8 cellular contexts compared by ENCODE assay signal in genomic region chr18:12308386-12309100, GRCh38. TPM values are rescaled to one million over a fixed set of nuclear protein-coding genes. Genes with fewer than 3 reads are reported as not detected.
A peak's percentile ranks its signal among the peaks of the same experiment; 100 is the strongest.
DNase-seq lines count a peak whose midpoint lies in the region; ATAC-seq and TF ChIP-seq lines count a peak whose summit lies in the region.

No MANE protein-coding gene starts in this region.

- H3F3A ChIP-seq in SK-N-SH (replicated peaks; ENCODE audit: insufficient read depth), result peaks cover 27% of the 10 kb centered on the region

- peak overlapping the region; percentile 46; the same call in 1 of the 2 replicates for H2AFZ ChIP-seq in SK-N-SH (ENCODE audit: low read depth)

- H3K9me2 ChIP-seq in SK-N-SH, result no peaks in the 10 kb centered on the region

- H3K27ac ChIP-seq in SK-N-SH (ENCODE audit: low read depth in 2 of 2, low read length in 1 of 2) (peak overlapping the region; percentile 70 to 93), ectodermal cell (ENCODE audit: insufficient read depth, low read depth, low read length, poor library complexity, severe bottlenecking) (peak overlapping the region; percentile 57), testis (peak overlapping the region; percentile 68 to 86)

- TF ChIP-seq CTCF in SK-N-SH (IDR thresholded peaks at IDR 0.05), result no peak
- TF ChIP-seq CTCF in testis (IDR thresholded peaks at IDR 0.05), result no peak

- H3K4me1 ChIP-seq in SK-N-SH (ENCODE audit: control insufficient read depth in 1 of 2, insufficient read depth in 2 of 2, low read depth in 1 of 2, low read length in 1 of 2) (peaks cover 3 to 15% of the 10 kb centered on the region in 2 experiments; a peak in 2 of 4 replicates), ectodermal cell (ENCODE audit: control insufficient read depth, insufficient read depth, low read length) (peaks cover 7% of the 10 kb centered on the region), testis (peaks cover 2% of the 10 kb centered on the region)

- peak; percentile 18 for DNase-seq in DMS114 treated with DMSO at 0.1 percent for 48 hours (lab: John Stamatoyannopoulos, UW; ENCODE audit: unreplicated experiment)
- DNase-seq in SK-N-SH, result peak; percentile 76
- DNase-seq in lung microvascular endothelial cell (ENCODE audit: low read depth in 2 of 2), result peak; percentile 88 to 89
- DNase-seq in testis, result peak; percentile 74
- DNase-seq in activated effector memory CD4-positive, alpha-beta T cell treated with anti-CD3 and anti-CD28 coated beads, Interleukin-2, amount 50 U/mL, for 16 hours, result no peak

- ATAC-seq in GM19468 (IDR thresholded peaks at IDR 0.05; ENCODE audit: extremely low read depth, unreplicated experiment), result peak; percentile 22
- peak; percentile 59 for ATAC-seq in HG03460 (IDR thresholded peaks at IDR 0.05; ENCODE audit: unreplicated experiment)

- TF ChIP-seq RAD21 in SK-N-SH (IDR thresholded peaks at IDR 0.05; ENCODE audit: low read length), result no peak

- H3K27me3 ChIP-seq in SK-N-SH (ENCODE audit: insufficient read depth) (no peaks in the 10 kb centered on the region), ectodermal cell (ENCODE audit: control insufficient read depth, insufficient read depth, low read length, poor library complexity, severe bottlenecking) (peaks cover 33% of the 10 kb centered on the region), testis (no peaks in the 10 kb centered on the region)

- H3K4me2 ChIP-seq in SK-N-SH, result peak overlapping the region; percentile 77

- H3K9ac ChIP-seq in SK-N-SH, result peak overlapping the region; percentile 99

- CTCF ChIA-PET in SK-N-SH (lab: Yijun Ruan, JAX), result interaction anchor here (1.2 to 3.1 kb wide), 3 partner anchors 19 to 37 kb away, joined by 3 to 10 read pairs (median 6); no protein-coding TSS in a partner anchor

- POLR2A ChIA-PET in SK-N-SH (lab: Yijun Ruan, JAX), result no interaction called here

- WGBS in SK-N-SH (ENCODE audit: low lambda C conversion rate), result 3% methylated on average over 11 of the region's 81 CpGs
- whole genome bisulfite sequencing in ectodermal cell, 2 experiments, result 0% methylated on average over 81 of the region's 81 CpGs
- 0 to 1% methylated on average over 4 to 67 of the region's 81 CpGs for WGBS in testis, 2 donors

- no peak; a peak in 1 of 4 replicates for TF ChIP-seq EP300 in SK-N-SH (IDR thresholded peaks at IDR 0.05; ENCODE audit: borderline replicate concordance in 1 of 2, low read depth in 1 of 2, low read length in 1 of 2)

- peaks cover 9 to 43% of the 10 kb centered on the region in 2 experiments for H3K36me3 ChIP-seq in SK-N-SH (replicated peaks in 1 of 2; ENCODE audit: control insufficient read depth in 1 of 2, insufficient read depth in 2 of 2, low read length in 1 of 2)
- H3K36me3 ChIP-seq in ectodermal cell (ENCODE audit: control insufficient read depth, insufficient read depth, low read length), result peaks cover 21% of the 10 kb centered on the region
- no peaks in the 10 kb centered on the region for H3K36me3 ChIP-seq in testis (ENCODE audit: low read depth, missing control alignments)

- no peak for TF ChIP-seq POLR2A in testis (IDR thresholded peaks at IDR 0.05)

- H3K9me3 ChIP-seq in SK-N-SH (peaks cover 14% of the 10 kb centered on the region), ectodermal cell (ENCODE audit: control insufficient read depth, low read length) (peaks cover 4% of the 10 kb centered on the region), testis (no peaks in the 10 kb centered on the region)

- H3K4me3 ChIP-seq in SK-N-SH (ENCODE audit: low read depth in 2 of 2, low read length in 1 of 2), result peak overlapping the region; percentile 71 to 84
- peak overlapping the region; percentile 72 for H3K4me3 ChIP-seq in ectodermal cell (ENCODE audit: insufficient read depth, low read depth, low read length)
- H3K4me3 ChIP-seq in testis, result peak overlapping the region; percentile 65 to 74

- peaks cover 10% of the 10 kb centered on the region; the same call in 1 of the 2 replicates for H4K20me1 ChIP-seq in SK-N-SH (ENCODE audit: insufficient read depth)

- intact Hi-C loops in testis (cut with DNase I; ENCODE audit: low total_unique reads), result no loop called here

- H3K79me2 ChIP-seq in SK-N-SH (ENCODE audit: insufficient read depth), result peaks cover 65% of the 10 kb centered on the region

TF ChIP-seq in SK-N-SH, 30 proteins besides CTCF, POLR2A, EP300 and RAD21 (continues in another document):
- TF ChIP-seq TAF1 (IDR thresholded peaks at IDR 0.05; ENCODE audit: borderline replicate concordance, low read depth, low read length) (peak; percentile 59), PBX3 (IDR thresholded peaks at IDR 0.05) (peak; percentile 40; the same call in 1 of the 2 replicates), GABPA (IDR thresholded peaks at IDR 0.05; ENCODE audit: low read depth) (no peak), POLR2AphosphoS5 (IDR thresholded peaks at IDR 0.05; ENCODE audit: low read depth, low read length) (no peak), MXI1 (IDR thresholded peaks at IDR 0.05; ENCODE audit: low read depth, low read length) (no peak; the same call in 1 of the 2 replicates), SIN3A (IDR thresholded peaks at IDR 0.05; ENCODE audit: borderline replicate concordance, low read depth, low read length) (0 out of 2 replicates have a peak, but pooled peaks have one; percentile 59), CHD2 (IDR thresholded peaks at IDR 0.05; ENCODE audit: low read length, partially characterized antibody) (no peak), FOSL2 (IDR thresholded peaks at IDR 0.05; ENCODE audit: borderline replicate concordance, low read depth) (peak; percentile 87; the same call in 1 of the 2 replicates), RCOR1 (IDR thresholded peaks at IDR 0.05; ENCODE audit: low read length) (no peak), GATA2 (CRISPR knock-in tag; IDR thresholded peaks at IDR 0.05) (no peak), NRF1 (IDR thresholded peaks at IDR 0.05; ENCODE audit: low read depth, low read length) (no peak)
- TF ChIP-seq, protein P1, sequence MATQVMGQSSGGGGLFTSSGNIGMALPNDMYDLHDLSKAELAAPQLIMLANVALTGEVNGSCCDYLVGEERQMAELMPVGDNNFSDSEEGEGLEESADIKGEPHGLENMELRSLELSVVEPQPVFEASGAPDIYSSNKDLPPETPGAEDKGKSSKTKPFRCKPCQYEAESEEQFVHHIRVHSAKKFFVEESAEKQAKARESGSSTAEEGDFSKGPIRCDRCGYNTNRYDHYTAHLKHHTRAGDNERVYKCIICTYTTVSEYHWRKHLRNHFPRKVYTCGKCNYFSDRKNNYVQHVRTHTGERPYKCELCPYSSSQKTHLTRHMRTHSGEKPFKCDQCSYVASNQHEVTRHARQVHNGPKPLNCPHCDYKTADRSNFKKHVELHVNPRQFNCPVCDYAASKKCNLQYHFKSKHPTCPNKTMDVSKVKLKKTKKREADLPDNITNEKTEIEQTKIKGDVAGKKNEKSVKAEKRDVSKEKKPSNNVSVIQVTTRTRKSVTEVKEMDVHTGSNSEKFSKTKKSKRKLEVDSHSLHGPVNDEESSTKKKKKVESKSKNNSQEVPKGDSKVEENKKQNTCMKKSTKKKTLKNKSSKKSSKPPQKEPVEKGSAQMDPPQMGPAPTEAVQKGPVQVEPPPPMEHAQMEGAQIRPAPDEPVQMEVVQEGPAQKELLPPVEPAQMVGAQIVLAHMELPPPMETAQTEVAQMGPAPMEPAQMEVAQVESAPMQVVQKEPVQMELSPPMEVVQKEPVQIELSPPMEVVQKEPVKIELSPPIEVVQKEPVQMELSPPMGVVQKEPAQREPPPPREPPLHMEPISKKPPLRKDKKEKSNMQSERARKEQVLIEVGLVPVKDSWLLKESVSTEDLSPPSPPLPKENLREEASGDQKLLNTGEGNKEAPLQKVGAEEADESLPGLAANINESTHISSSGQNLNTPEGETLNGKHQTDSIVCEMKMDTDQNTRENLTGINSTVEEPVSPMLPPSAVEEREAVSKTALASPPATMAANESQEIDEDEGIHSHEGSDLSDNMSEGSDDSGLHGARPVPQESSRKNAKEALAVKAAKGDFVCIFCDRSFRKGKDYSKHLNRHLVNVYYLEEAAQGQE (IDR thresholded peaks at IDR 0.05; ENCODE audit: low read depth, low read length), result no peak
- TF ChIP-seq, protein P2, sequence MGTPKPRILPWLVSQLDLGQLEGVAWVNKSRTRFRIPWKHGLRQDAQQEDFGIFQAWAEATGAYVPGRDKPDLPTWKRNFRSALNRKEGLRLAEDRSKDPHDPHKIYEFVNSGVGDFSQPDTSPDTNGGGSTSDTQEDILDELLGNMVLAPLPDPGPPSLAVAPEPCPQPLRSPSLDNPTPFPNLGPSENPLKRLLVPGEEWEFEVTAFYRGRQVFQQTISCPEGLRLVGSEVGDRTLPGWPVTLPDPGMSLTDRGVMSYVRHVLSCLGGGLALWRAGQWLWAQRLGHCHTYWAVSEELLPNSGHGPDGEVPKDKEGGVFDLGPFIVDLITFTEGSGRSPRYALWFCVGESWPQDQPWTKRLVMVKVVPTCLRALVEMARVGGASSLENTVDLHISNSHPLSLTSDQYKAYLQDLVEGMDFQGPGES (IDR thresholded peaks at IDR 0.05; ENCODE audit: low read depth, low read length), result no peak

RNA-seq across cellular contexts. Expression of gene TUBB6, which starts 0.5 kb away (rescaled TPM):
- 285 and 387 TPM in 2 replicates for polyA plus RNA-seq in SK-N-SH (2012; rRNA removed)
- polyA plus RNA-seq in SK-N-SH (2012; cell fraction: cytosol; rRNA removed), result 158 and 241 TPM in 2 replicates
- polyA plus RNA-seq in SK-N-SH (2012; cell fraction: nucleus; rRNA removed), result 318 and 338 TPM in 2 replicates
- 103 TPM for polyA plus RNA-seq in ectodermal cell (2013, experiment 1 of 4)
- 95.0 TPM for polyA plus RNA-seq in ectodermal cell (2013, experiment 2 of 4)
- polyA plus RNA-seq in ectodermal cell (2013, experiment 3 of 4), result 91.9 TPM
- polyA plus RNA-seq in ectodermal cell (2013, experiment 4 of 4), result 94.7 TPM
- total RNA-seq in lung microvascular endothelial cell, result 832 and 861 TPM in 2 replicates
- 10 to 100 TPM; 47.0 to 84.5 TPM for total RNA-seq in testis
- polyA plus RNA-seq in testis (ENCODE audit: insufficient read depth, low read depth, low replicate concordance), result 65.1 TPM

RNA-seq across cellular contexts. Expression of gene CIDEA, which starts 54.4 kb away (rescaled TPM):
- polyA plus RNA-seq in SK-N-SH (2012; rRNA removed), result not detected in 2 replicates
- not detected in 2 replicates for polyA plus RNA-seq in SK-N-SH (2012; cell fraction: cytosol; rRNA removed)
- polyA plus RNA-seq in SK-N-SH (2012; cell fraction: nucleus; rRNA removed), result not detected in 2 replicates
- polyA plus RNA-seq in ectodermal cell (2013, experiment 1 of 4), result not detected
- polyA plus RNA-seq in ectodermal cell (2013, experiment 2 of 4), result not detected
- not detected for polyA plus RNA-seq in ectodermal cell (2013, experiment 3 of 4)
- not detected for polyA plus RNA-seq in ectodermal cell (2013, experiment 4 of 4)
- total RNA-seq in lung microvascular endothelial cell, result 1.7 TPM in 1 of 2 replicates, not detected in the other
- total RNA-seq in testis, result not detected
- 0.57 TPM for polyA plus RNA-seq in testis (ENCODE audit: insufficient read depth, low read depth, low replicate concordance)
